ENCODE assay signal across 8 cellular contexts in genomic region chr17:18564099-18564448, GRCh38.
DNase-seq lines count a peak whose midpoint lies in the region; ATAC-seq and TF ChIP-seq lines count a peak whose summit lies in the region.
"Not testable (repeated sequence)": the region's sequence is repeated elsewhere in the genome, so short reads cannot be mapped to it uniquely, and the experiment has no call there.

No MANE protein-coding gene starts in this region.

- H3K4me1 ChIP-seq in Caco-2; MM.1S (ENCODE audit: low read length); RWPE2 (ENCODE audit: insufficient read depth, poor library complexity, severe bottlenecking); mucosa of descending colon (ENCODE audit: low read depth): not testable (repeated sequence)
- H3K4me1 ChIP-seq in GM23248 (ENCODE audit: insufficient read depth) = peaks cover 37% of the 10 kb centered on the region

- H3K4me3 Mint-ChIP-seq in Caco-2 (ENCODE audit: unreplicated experiment) = peak overlapping the region; percentile 32

- H3K27me3 ChIP-seq in Caco-2 (replicated peaks; ENCODE audit: control insufficient read depth, insufficient read depth, low read length); GM23248 (replicated peaks; ENCODE audit: insufficient read depth); MM.1S (replicated peaks; ENCODE audit: insufficient read depth, low read length); RWPE2 (ENCODE audit: insufficient read depth, poor library complexity, severe bottlenecking): not testable (repeated sequence)

- H3K9me3 Mint-ChIP-seq in Caco-2 (ENCODE audit: unreplicated experiment) = not testable (repeated sequence)

- peaks cover 24% of the 10 kb centered on the region for H3F3A ChIP-seq in GM23248 (ENCODE audit: insufficient read depth)
- not testable (repeated sequence) for H3F3A ChIP-seq in MM.1S (ENCODE audit: insufficient read depth, low read length)

- H3K4me3 ChIP-seq in Caco-2 (ENCODE audit: low read depth, low read length); RWPE2 (ENCODE audit: severe bottlenecking); fibroblast of mammary gland (ENCODE audit: control insufficient read depth, low read depth, low read length); mucosa of descending colon: not testable (repeated sequence)
- H3K4me3 ChIP-seq in GM23248 = peak overlapping the region; percentile 65
- peak overlapping the region; percentile 39 for H3K4me3 ChIP-seq in MM.1S (ENCODE audit: low read length)

- CTCF ChIA-PET in Caco-2 (lab: Charles Lee) = not testable (repeated sequence)

- WGBS in GM23248 (ENCODE audit: low coverage in 1 of 2, low lambda C conversion rate in 2 of 2, missing lambda C conversion rate in 2 of 2), 2 experiments = 2 to 10% methylated on average over 3 of the region's 3 CpGs

- not testable (repeated sequence) for H4K20me1 ChIP-seq in GM23248 (ENCODE audit: insufficient read depth); MM.1S (ENCODE audit: insufficient read depth, low read length)

- peak in 1 of 2 experiments; percentile 32 for DNase-seq in Caco-2
- DNase-seq in GM23248 = peak; percentile 53
- DNase-seq in MM.1S = peak; percentile 55
- not testable (repeated sequence) for DNase-seq in RWPE2 (ENCODE audit: low spot score)
- peak; percentile 18 for DNase-seq in activated gamma-delta T cell treated with Interleukin-2 at 50 U/mL for 16 hours
- DNase-seq in fibroblast of mammary gland (ENCODE audit: low read depth) = peak; percentile 21
- DNase-seq in mucosa of descending colon = peak in 2 of 3 donors; percentile 33 to 53
- peak; percentile 0 to 5 for DNase-seq in stimulated activated CD8-positive, alpha-beta memory T cell treated with anti-CD3 and anti-CD28 coated beads, Interleukin-7, amount 100 ng/mL, for 4 hours (ENCODE audit: low read depth in 2 of 2)

- peak; percentile 46 to 64 for TF ChIP-seq CTCF in Caco-2 (IDR thresholded peaks at IDR 0.05; ENCODE audit: insufficient read depth in 1 of 2, low read depth in 1 of 2, low read length in 1 of 2, severe bottlenecking in 1 of 2, unreplicated experiment in 1 of 2)
- TF ChIP-seq CTCF in MM.1S (IDR thresholded peaks at IDR 0.05; ENCODE audit: low read length) = peak; percentile 49
- TF ChIP-seq CTCF in RWPE2 (IDR thresholded peaks at IDR 0.05; ENCODE audit: poor library complexity, severe bottlenecking) = peak; percentile 28
- TF ChIP-seq CTCF in fibroblast of mammary gland (conservative IDR thresholded peaks at IDR 0.05; ENCODE audit: control insufficient read depth, insufficient read depth, low read depth, low read length) = peak; percentile 54
- peak; percentile 38 for TF ChIP-seq CTCF in mucosa of descending colon (IDR thresholded peaks at IDR 0.05)

- H3K4me2 ChIP-seq in GM23248 (ENCODE audit: unreplicated experiment) (peak overlapping the region; percentile 78), MM.1S (ENCODE audit: low read depth, low read length) (peak overlapping the region; percentile 50; the same call in 1 of the 2 replicates)

- H2AFZ ChIP-seq in GM23248 = peak overlapping the region; percentile 50
- not testable (repeated sequence) for H2AFZ ChIP-seq in MM.1S (ENCODE audit: low read length)

- not testable (repeated sequence) for H3K36me3 Mint-ChIP-seq in Caco-2 (ENCODE audit: insufficient read depth, unreplicated experiment)

- not testable (repeated sequence) for H3K36me3 ChIP-seq in Caco-2 (ENCODE audit: control insufficient read depth, insufficient read depth, low read length); GM23248 (ENCODE audit: low read depth); MM.1S (replicated peaks; ENCODE audit: insufficient read depth, low read length); RWPE2 (ENCODE audit: low read depth); mucosa of descending colon (ENCODE audit: low read depth)

- not testable (repeated sequence) for H3K27me3 Mint-ChIP-seq in Caco-2 (ENCODE audit: insufficient read depth, unreplicated experiment)

- not testable (repeated sequence) for ATAC-seq in RWPE2 (ENCODE audit: low read depth)
- ATAC-seq in mucosa of descending colon = peak; percentile 94

- H3K9me2 ChIP-seq in GM23248 (ENCODE audit: insufficient read depth); MM.1S (replicated peaks; ENCODE audit: insufficient read depth, low read length): not testable (repeated sequence)

- POLR2A ChIA-PET in Caco-2 (lab: Charles Lee) = not testable (repeated sequence)

- H3K27ac ChIP-seq in GM23248 (peak overlapping the region; percentile 77), MM.1S (ENCODE audit: low read length) (peak overlapping the region; percentile 61; the same call in 1 of the 2 replicates), RWPE2 (ENCODE audit: poor library complexity, severe bottlenecking) (peak overlapping the region; percentile 29)

- H3K4me1 Mint-ChIP-seq in Caco-2 (ENCODE audit: low read depth, unreplicated experiment) = peaks cover 16% of the 10 kb centered on the region

- peak overlapping the region; percentile 62 for H3K9ac ChIP-seq in GM23248
- H3K9ac ChIP-seq in MM.1S (ENCODE audit: low read length) = not testable (repeated sequence)

- BruUV-seq in Caco-2 (replicated peaks; lab: Mats Ljungman, UMichigan) = not testable (repeated sequence)

- intact Hi-C loops in Caco-2 (cut with micrococcal nuclease; ENCODE audit: unreplicated experiment); mucosa of descending colon (cut with DNase I, micrococcal nuclease): not testable (repeated sequence)

- H3K79me2 ChIP-seq in GM23248 (ENCODE audit: insufficient read depth); MM.1S (ENCODE audit: low read length): not testable (repeated sequence)

- in situ Hi-C loops in GM23248 (cut with MboI) = not testable (repeated sequence)

- peak overlapping the region; percentile 89 for H3K27ac Mint-ChIP-seq in Caco-2 (ENCODE audit: unreplicated experiment)

- H3K9me3 ChIP-seq in Caco-2; GM23248 (ENCODE audit: low read depth); MM.1S (replicated peaks; ENCODE audit: insufficient read depth, low read length); RWPE2 (ENCODE audit: severe bottlenecking); mucosa of descending colon: not testable (repeated sequence)
